13 cellular contexts compared by ENCODE assay signal in the genomic region with DNA sequence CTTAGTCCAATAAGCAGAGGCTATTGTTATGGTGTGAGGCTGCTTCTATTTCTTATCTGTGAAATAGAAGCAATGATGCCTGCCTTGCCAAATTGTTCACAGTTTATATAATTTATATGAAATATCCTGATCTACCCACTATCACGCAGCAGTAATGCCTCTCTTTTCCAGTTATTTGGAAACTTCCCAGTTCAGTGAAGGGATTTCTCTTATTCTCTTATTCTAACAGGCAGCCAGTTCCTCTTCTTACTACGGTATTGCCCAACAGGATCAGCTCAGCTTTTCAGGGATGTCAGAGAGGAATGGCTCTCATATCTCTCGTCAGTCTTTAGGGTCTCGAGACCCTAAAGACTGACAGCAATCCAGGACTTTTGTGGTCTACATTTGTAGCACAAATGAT.
"Had no signal": no experiment of that assay in that cellular context is flagged by ENCODE, and none has a peak within 500 bp of the region (broad histone marks: within the 10 kb centered on the region; RNA-seq: fewer than 3 reads in every experiment).

No MANE protein-coding gene starts in this region.

- H3K27ac ChIP-seq: brain microvascular endothelial cell had no signal

- ATAC-seq: activated CD4-positive, CD25-positive, alpha-beta regulatory T cell treated with anti-CD3 and anti-CD28 coated beads, Interleukin-2, amount 50 U/mL, for 24 hours had no signal

- DNase-seq: activated naive CD8-positive, alpha-beta T cell treated with anti-CD3 and anti-CD28 coated beads for 36 hours; anterior cingulate cortex; brain microvascular endothelial cell; cortex of kidney; effector CD8-positive, alpha-beta T cell; islet precursor cell; left ventricle myocardium superior; nephron progenitor cell; stimulated activated CD4-positive, alpha-beta T cell treated with anti-CD3 and anti-CD28 coated beads, Interleukin-4, amount 100 ng/mL, for 24 hours; substantia nigra; SW 1271; trophoblast cell had no signal

- H3K36me3 ChIP-seq: brain microvascular endothelial cell had no signal

- H3K27me3 ChIP-seq: brain microvascular endothelial cell had no signal
